ENCODE assay signal across 9 cellular contexts in the genomic region with DNA sequence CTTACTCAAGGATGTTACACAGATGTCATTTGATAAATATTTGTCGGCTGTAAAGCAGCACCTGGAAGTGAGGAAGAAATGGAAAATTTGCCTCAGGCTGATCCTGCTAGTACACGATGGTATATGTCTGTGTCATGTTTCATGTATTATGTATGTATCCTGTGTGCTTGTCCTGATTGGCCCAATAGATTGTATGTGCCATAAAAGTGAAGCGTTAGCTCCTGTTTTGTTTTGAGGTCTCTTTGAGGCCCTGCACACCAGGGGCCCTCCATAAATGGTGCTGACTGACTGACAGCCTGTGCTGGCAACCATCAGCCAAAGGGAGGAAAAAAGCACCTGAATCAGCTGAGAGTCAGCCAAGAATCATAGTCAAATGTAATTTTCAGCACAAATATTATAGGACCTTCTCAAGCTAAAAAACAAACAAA. TPM values are rescaled to one million over a fixed set of nuclear protein-coding genes. Genes with fewer than 3 reads are reported as not detected.
DNase-seq lines count a peak whose midpoint lies in the region; ATAC-seq and TF ChIP-seq lines count a peak whose summit lies in the region.
"Had no signal": no experiment of that assay in that cellular context is flagged by ENCODE, and none has a peak within 500 bp of the region (broad histone marks: within the 10 kb centered on the region; RNA-seq: fewer than 3 reads in every experiment).

No MANE protein-coding gene starts in this region.

- no peak overlapping the region for H3K4me3 ChIP-seq in CD8-positive, alpha-beta T cell (ENCODE audit: low read depth, low read length)

- no peaks in the 10 kb centered on the region for H3K36me3 ChIP-seq in CD8-positive, alpha-beta T cell (ENCODE audit: insufficient read depth, low read length)

- no peak for TF ChIP-seq CTCF in CD8-positive, alpha-beta T cell (IDR thresholded peaks at IDR 0.05)
- TF ChIP-seq CTCF in GM13976 (IDR thresholded peaks at IDR 0.05; ENCODE audit: borderline replicate concordance, control extremely low read depth, extremely low read depth, insufficient read depth, missing control alignments): no peak

- H3K27me3 ChIP-seq in CD8-positive, alpha-beta T cell (ENCODE audit: insufficient read depth, low read length): no peaks in the 10 kb centered on the region

- POLR2A ChIA-PET in CD8-positive, alpha-beta T cell (lab: Charles Lee): interaction anchor here (0.7 to 2.2 kb wide), 7 partner anchors 10 to 118 kb away, joined by 3 to 12 read pairs (median 4); a partner anchor contains a TSS

- H3K9me3 ChIP-seq in CD8-positive, alpha-beta T cell (ENCODE audit: low read length): no peaks in the 10 kb centered on the region

- H3K27ac ChIP-seq in CD8-positive, alpha-beta T cell (ENCODE audit: low read depth, low read length): no peak overlapping the region

- H3K4me3 Mint-ChIP-seq in CD8-positive, alpha-beta T cell: peak overlapping the region; percentile 23
- peak overlapping the region; percentile 8 to 43 for H3K4me3 Mint-ChIP-seq in activated T-cell treated with anti-CD3 and anti-CD28 coated beads, Interleukin-2, amount 50 U/mL, for 72 hours

- no peaks in the 10 kb centered on the region for H3K9me3 Mint-ChIP-seq in CD8-positive, alpha-beta T cell
- H3K9me3 Mint-ChIP-seq in activated T-cell treated with anti-CD3 and anti-CD28 coated beads, Interleukin-2, amount 50 U/mL, for 72 hours: no peaks in the 10 kb centered on the region

- in situ Hi-C loops in GM13976 (cut with MboI; ENCODE audit: low sequenced_read_pairs, unreplicated experiment): no loop called here

- peaks cover 38% of the 10 kb centered on the region for H3K4me1 ChIP-seq in CD8-positive, alpha-beta T cell (ENCODE audit: insufficient read depth, low read length)

- peak overlapping the region; percentile 92 for H3K27ac Mint-ChIP-seq in CD8-positive, alpha-beta T cell
- peak overlapping the region; percentile 82 for H3K27ac Mint-ChIP-seq in activated T-cell treated with anti-CD3 and anti-CD28 coated beads, Interleukin-2, amount 50 U/mL, for 72 hours

- peak; percentile 94 for ATAC-seq in CD8-positive, alpha-beta T cell
- peak; percentile 62 to 66 for ATAC-seq in activated T-cell treated with anti-CD3 and anti-CD28 coated beads, Interleukin-2, amount 50 U/mL, for 72 hours (replicated peaks in 1 of 2)
- ATAC-seq in left colon: peak; percentile 34
- ATAC-seq in GM18861 (IDR thresholded peaks at IDR 0.05; ENCODE audit: unreplicated experiment): no peak

- DNase-seq in CD8-positive, alpha-beta T cell: peak in 5 of 7 experiments; percentile 13 to 66 (median 40)
- DNase-seq in GM13976 (ENCODE audit: low spot score) (peak; percentile 31), left colon (no peak), HK-2 (ENCODE audit: unreplicated experiment) (no peak), middle frontal gyrus (ENCODE audit: extremely low spot score, low spot score) (no peak), posterior cingulate gyrus (no peak)
- peak in 1 of 2 donors; percentile 27 for DNase-seq in activated T-cell treated with anti-CD3 and anti-CD28 coated beads, Interleukin-2, amount 50 U/mL, for 72 hours
- DNase-seq: NCI-H82 had no signal

- H3K36me3 Mint-ChIP-seq in CD8-positive, alpha-beta T cell: peaks cover 31% of the 10 kb centered on the region
- peaks cover 0 to 3% of the 10 kb centered on the region in 2 donors for H3K36me3 Mint-ChIP-seq in activated T-cell treated with anti-CD3 and anti-CD28 coated beads, Interleukin-2, amount 50 U/mL, for 72 hours (ENCODE audit: insufficient read depth in 2 of 2)

- intact Hi-C loops in CD8-positive, alpha-beta T cell (cut with DNase I, micrococcal nuclease): loop anchor here in 1 of 2 experiments (1.0 kb wide), 1 partner anchor 10 kb away; no protein-coding TSS in a partner anchor
- intact Hi-C loops in left colon (cut with DNase I, micrococcal nuclease): no loop called here
- intact Hi-C loops in posterior cingulate gyrus (cut with DNase I): no loop called here

- peaks cover 63% of the 10 kb centered on the region for H3K4me1 Mint-ChIP-seq in CD8-positive, alpha-beta T cell (ENCODE audit: low read depth)
- peaks cover 69% of the 10 kb centered on the region for H3K4me1 Mint-ChIP-seq in activated T-cell treated with anti-CD3 and anti-CD28 coated beads, Interleukin-2, amount 50 U/mL, for 72 hours (ENCODE audit: low read depth)

- CTCF ChIA-PET in CD8-positive, alpha-beta T cell (lab: Charles Lee): interaction anchor here (0.9 to 2.4 kb wide), 5 partner anchors 9 to 239 kb away, joined by 4 to 12 read pairs (median 7); no protein-coding TSS in a partner anchor

- H3K27me3 Mint-ChIP-seq in CD8-positive, alpha-beta T cell (ENCODE audit: low read depth): no peaks in the 10 kb centered on the region
- no peaks in the 10 kb centered on the region for H3K27me3 Mint-ChIP-seq in activated T-cell treated with anti-CD3 and anti-CD28 coated beads, Interleukin-2, amount 50 U/mL, for 72 hours (ENCODE audit: low read depth)

RNA-seq across cellular contexts. Expression of a gene that starts 11.8 kb away (rescaled TPM):
- total RNA-seq in CD8-positive, alpha-beta T cell: 10 to 100 TPM; 49.5 to 49.6 TPM
- total RNA-seq in activated T-cell treated with anti-CD3 and anti-CD28 coated beads, Interleukin-2, amount 50 U/mL, for 72 hours: 10 to 100 TPM; 75.7 to 80.3 TPM
- 10 to 100 TPM; 32.2 to 34.4 TPM for total RNA-seq in left colon

RNA-seq across cellular contexts. Expression of a gene that starts 47.7 kb away (rescaled TPM):
- 10 to 100 TPM; 46.5 to 49.9 TPM for total RNA-seq in CD8-positive, alpha-beta T cell
- 100 to 1,000 TPM in 1 of 2 donors, 10 to 100 TPM in 1; 92.1 to 133 TPM for total RNA-seq in activated T-cell treated with anti-CD3 and anti-CD28 coated beads, Interleukin-2, amount 50 U/mL, for 72 hours
- 10 to 100 TPM; 21.2 to 35.3 TPM for total RNA-seq in left colon

Comparison
In these comparisons a context has a peak if more than half of its experiments do, and no peak if none do; other contexts are left out.
1. DNase-seq: peak in CD8-positive, alpha-beta T cell (5 of 7) and GM13976 (single experiment); none in left colon (0 of 2), HK-2 (single experiment), middle frontal gyrus (single experiment) and posterior cingulate gyrus (0 of 10).